8 cellular contexts compared by ENCODE assay signal in genomic region chr3:16476636-16477035, GRCh38. TPM values are rescaled to one million over a fixed set of nuclear protein-coding genes. Genes with fewer than 3 reads are reported as not detected.
DNase-seq lines count a peak whose midpoint lies in the region; ATAC-seq and TF ChIP-seq lines count a peak whose summit lies in the region.

No MANE protein-coding gene starts in this region.

- no peak for DNase-seq in activated T-cell treated with anti-CD3 and anti-CD28 coated beads, Interleukin-2, amount 50 U/mL, for 24 hours
- DNase-seq in activated T-cell treated with anti-CD3 and anti-CD28 coated beads, Interleukin-2, amount 50 U/mL, for 1 hour: no peak
- DNase-seq in HT1080 (ENCODE audit: low read depth): peak; percentile 18
- peak; percentile 99 for DNase-seq in choroid plexus epithelial cell (ENCODE audit: low read depth)
- no peak for DNase-seq in stimulated activated naive B cell treated with anti-CD40 and anti-IgM and Interleukin-4, amounts not matched to agents 10 μg/mL and 1 μg/mL and 100 μg/mL, for 72 hours
- no peak for DNase-seq in ACHN
- DNase-seq in Peyer's patch: no peak
- DNase-seq in stimulated activated CD4-positive, alpha-beta T cell treated with anti-CD3 and anti-CD28 coated beads, Interleukin-4, amount 100 ng/mL, for 1 hour: no peak

- peak overlapping the region; percentile 45 for H3K27ac Mint-ChIP-seq in activated T-cell treated with anti-CD3 and anti-CD28 coated beads, Interleukin-2, amount 50 U/mL, for 24 hours
- H3K27ac Mint-ChIP-seq in stimulated activated naive B cell treated with anti-CD40 and anti-IgM and Interleukin-4, amounts not matched to agents 10 μg/mL and 1 μg/mL and 100 μg/mL, for 72 hours: peak overlapping the region; percentile 70

- H3K36me3 Mint-ChIP-seq in activated T-cell treated with anti-CD3 and anti-CD28 coated beads, Interleukin-2, amount 50 U/mL, for 24 hours (ENCODE audit: low read depth): peaks cover 97% of the 10 kb centered on the region
- H3K36me3 Mint-ChIP-seq in stimulated activated naive B cell treated with anti-CD40 and anti-IgM and Interleukin-4, amounts not matched to agents 10 μg/mL and 1 μg/mL and 100 μg/mL, for 72 hours: peaks cover 84 to 97% of the 10 kb centered on the region in 2 donors

- H3K4me1 ChIP-seq in Peyer's patch: peaks cover 0 to 14% (median 2%) of the 10 kb centered on the region in 4 donors

- in situ Hi-C loops in ACHN (cut with HindIII; ENCODE audit: low pct_ligation_motif_present, low pct_unique_long_range_greater_than_20kb, low sequenced_read_pairs): no loop called here

- ATAC-seq in stimulated activated naive B cell treated with anti-CD40 and anti-IgM and Interleukin-4, amounts not matched to agents 10 μg/mL and 1 μg/mL and 100 μg/mL, for 72 hours (replicated peaks): peak; percentile 23 to 28

- H3K9me3 ChIP-seq in Peyer's patch: no peaks in the 10 kb centered on the region

- H3K4me3 ChIP-seq in choroid plexus epithelial cell (ENCODE audit: low read depth, low read length) (no peak overlapping the region), Peyer's patch (no peak overlapping the region)

- H3K4me1 Mint-ChIP-seq in activated T-cell treated with anti-CD3 and anti-CD28 coated beads, Interleukin-2, amount 50 U/mL, for 24 hours (ENCODE audit: low read depth): peaks cover 73% of the 10 kb centered on the region
- peaks cover 32 to 81% of the 10 kb centered on the region in 2 donors for H3K4me1 Mint-ChIP-seq in stimulated activated naive B cell treated with anti-CD40 and anti-IgM and Interleukin-4, amounts not matched to agents 10 μg/mL and 1 μg/mL and 100 μg/mL, for 72 hours

- H3K36me3 ChIP-seq in Peyer's patch: no peaks in the 10 kb centered on the region

- TF ChIP-seq POLR2A in Peyer's patch (IDR thresholded peaks at IDR 0.05): no peak

- no peak overlapping the region for H3K4me3 Mint-ChIP-seq in activated T-cell treated with anti-CD3 and anti-CD28 coated beads, Interleukin-2, amount 50 U/mL, for 24 hours
- H3K4me3 Mint-ChIP-seq in stimulated activated naive B cell treated with anti-CD40 and anti-IgM and Interleukin-4, amounts not matched to agents 10 μg/mL and 1 μg/mL and 100 μg/mL, for 72 hours: no peak overlapping the region

- H3K27me3 Mint-ChIP-seq in activated T-cell treated with anti-CD3 and anti-CD28 coated beads, Interleukin-2, amount 50 U/mL, for 24 hours: no peaks in the 10 kb centered on the region
- H3K27me3 Mint-ChIP-seq in stimulated activated naive B cell treated with anti-CD40 and anti-IgM and Interleukin-4, amounts not matched to agents 10 μg/mL and 1 μg/mL and 100 μg/mL, for 72 hours: no peaks in the 10 kb centered on the region

- TF ChIP-seq CTCF in choroid plexus epithelial cell (conservative IDR thresholded peaks at IDR 0.05; ENCODE audit: low read depth, low read length) (no peak), Peyer's patch (IDR thresholded peaks at IDR 0.05) (no peak)

- H3K9me3 Mint-ChIP-seq in activated T-cell treated with anti-CD3 and anti-CD28 coated beads, Interleukin-2, amount 50 U/mL, for 24 hours: no peaks in the 10 kb centered on the region
- H3K9me3 Mint-ChIP-seq in stimulated activated naive B cell treated with anti-CD40 and anti-IgM and Interleukin-4, amounts not matched to agents 10 μg/mL and 1 μg/mL and 100 μg/mL, for 72 hours: peaks cover 4 to 6% of the 10 kb centered on the region in 2 donors

- H3K27ac ChIP-seq in Peyer's patch: peak overlapping the region in 1 of 4 donors; percentile 35

- H3K27me3 ChIP-seq in Peyer's patch: no peaks in the 10 kb centered on the region

RNA-seq across cellular contexts. Expression of gene RFTN1, which starts 36.9 kb away (rescaled TPM):
- 38.4 and 43.8 TPM in 2 replicates for total RNA-seq in HT1080 (2014; rRNA removed; shearing (Covaris generic))
- polyA plus RNA-seq in HT1080 (2015; cell fraction: cytosol; rRNA removed): 49.7 and 53.8 TPM in 2 replicates
- polyA plus RNA-seq in HT1080 (2015; cell fraction: nucleus; rRNA removed): 51.3 and 55.0 TPM in 2 replicates
- total RNA-seq in Peyer's patch: 100 to 1,000 TPM in 1 of 4 donors, 10 to 100 TPM in 2, 1 to 10 TPM in 1; 6.1 to 135 (median 32.0) TPM

Comparison
In these comparisons a context has a peak if more than half of its experiments do, and no peak if none do; other contexts are left out.
1. DNase-seq: peak in HT1080 (single experiment) and choroid plexus epithelial cell (single experiment); none in activated T-cell treated with anti-CD3 and anti-CD28 coated beads, Interleukin-2, amount 50 U/mL, for 24 hours (single experiment), activated T-cell treated with anti-CD3 and anti-CD28 coated beads, Interleukin-2, amount 50 U/mL, for 1 hour (single experiment), stimulated activated naive B cell treated with anti-CD40 and anti-IgM and Interleukin-4, amounts not matched to agents 10 μg/mL and 1 μg/mL and 100 μg/mL, for 72 hours (single experiment), ACHN (single experiment), Peyer's patch (0 of 3) and stimulated activated CD4-positive, alpha-beta T cell treated with anti-CD3 and anti-CD28 coated beads, Interleukin-4, amount 100 ng/mL, for 1 hour (single experiment).